Comparison of ENCODE assay signal across 11 cellular contexts in the genomic region with DNA sequence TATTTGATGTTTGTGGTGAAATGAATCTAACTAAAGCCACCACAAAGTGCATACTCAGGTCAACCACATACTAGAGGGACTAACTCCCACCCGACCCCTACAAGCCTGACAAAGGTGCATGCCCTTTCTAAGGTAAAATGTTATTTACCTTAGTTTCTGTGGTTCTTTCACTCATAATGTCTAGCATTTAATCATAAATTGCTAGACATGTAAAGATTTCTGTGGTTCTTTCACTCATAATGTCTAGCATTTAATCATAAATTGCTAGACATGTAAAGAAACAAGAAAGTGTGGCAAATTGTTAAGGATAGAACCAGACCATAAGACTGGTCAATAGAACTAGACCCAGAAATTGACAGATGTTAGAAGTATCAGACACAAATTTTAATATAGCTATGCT.
"Had no signal": no experiment of that assay in that cellular context is flagged by ENCODE, and none has a peak within 500 bp of the region (broad histone marks: within the 10 kb centered on the region; RNA-seq: fewer than 3 reads in every experiment).

No MANE protein-coding gene starts in this region.

- ATAC-seq: GM23338, HCT116 had no signal

- H3K4me3 ChIP-seq: GM23248, GM23338, HAP-1 had no signal

- H2AFZ ChIP-seq: GM23248, GM23338 had no signal

- H3K4me2 ChIP-seq: GM23338 had no signal

- H3K36me3 ChIP-seq: HAP-1 had no signal

- H3K27ac ChIP-seq: GM23248 had no signal

- FAIRE-seq: H1, H54 had no signal

- H3K9me3 ChIP-seq: HAP-1 had no signal

- H3K4me1 ChIP-seq: HAP-1 had no signal

- DNase-seq: GM23248, GOT3, H7, H9, HCEC 1CT, HFFc6 had no signal
